11 cellular contexts compared by ENCODE assay signal in the genomic region with DNA sequence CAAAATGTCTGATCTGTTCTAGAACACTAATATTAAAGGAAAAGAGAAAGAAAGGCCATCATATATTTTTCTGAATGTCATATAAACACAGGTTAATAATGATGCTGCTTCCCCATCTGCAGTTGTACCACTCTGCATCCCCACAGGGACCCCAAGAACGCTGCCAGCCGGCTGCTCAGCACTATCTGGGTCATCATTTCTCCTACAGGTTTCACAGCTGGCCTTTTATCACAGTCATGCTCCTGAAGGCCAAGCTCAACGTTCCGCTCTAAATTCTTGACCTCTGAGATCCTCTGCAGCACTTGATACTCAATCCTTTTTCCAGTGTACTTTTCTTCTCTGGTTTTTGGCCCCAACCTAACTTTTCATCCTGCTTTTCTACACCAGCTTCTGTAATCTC. TPM values are rescaled to one million over a fixed set of nuclear protein-coding genes. Genes with fewer than 3 reads are reported as not detected.
A peak's percentile ranks its signal among the peaks of the same experiment; 100 is the strongest.
DNase-seq lines count a peak whose midpoint lies in the region; ATAC-seq and TF ChIP-seq lines count a peak whose summit lies in the region.
"Had no signal": no experiment of that assay in that cellular context is flagged by ENCODE, and none has a peak within 500 bp of the region (broad histone marks: within the 10 kb centered on the region; RNA-seq: fewer than 3 reads in every experiment).

No MANE protein-coding gene starts in this region.

- no peaks in the 10 kb centered on the region for H3K4me1 ChIP-seq in HEK293 (ENCODE audit: control insufficient read depth, insufficient read depth, low read length)

- peaks cover 38 to 40% of the 10 kb centered on the region in 2 experiments for H3K36me3 ChIP-seq in HEK293 (ENCODE audit: control insufficient read depth in 2 of 2, insufficient read depth in 1 of 2, low read length in 2 of 2)

- H3K27ac Mint-ChIP-seq in brain = peak overlapping the region in 4 of 5 experiments; percentile 6 to 64 (median 40)
- H3K27ac Mint-ChIP-seq in naive B cell = peak overlapping the region; percentile 92 to 99 (median 99)

- no peaks in the 10 kb centered on the region for H3K9me3 ChIP-seq in HEK293 (ENCODE audit: control insufficient read depth, insufficient read depth, low read depth, low read length)

- CTCF ChIA-PET in HEK293 (lab: Yijun Ruan, JAX) = no interaction called here

- intact Hi-C loops in posterior vena cava (cut with DNase I) = no loop called here

- peak overlapping the region; percentile 38 for H3K27ac ChIP-seq in 22Rv1
- no peak overlapping the region for H3K27ac ChIP-seq in HEK293 (ENCODE audit: extremely low read depth, low read depth, low read length)

- DNase-seq in naive B cell (no peak), NK-92 (lab: John Stamatoyannopoulos, UW; ENCODE audit: unreplicated experiment) (no peak), posterior vena cava (ENCODE audit: low spot score) (no peak)
- DNase-seq: cerebellar nuclear complex, NCI-H1930 had no signal

- H3K36me3 Mint-ChIP-seq in brain = peaks cover 64% of the 10 kb centered on the region
- peaks cover 0 to 13% of the 10 kb centered on the region in 2 donors for H3K36me3 Mint-ChIP-seq in naive B cell

- H3K9me3 Mint-ChIP-seq in brain (peaks cover 0 to 8% (median 0%) of the 10 kb centered on the region in 5 experiments), naive B cell (peaks cover 0 to 3% (median 0%) of the 10 kb centered on the region in 7 donors)

- no peak for ATAC-seq in naive B cell (ENCODE audit: low read depth in 2 of 2)
- ATAC-seq in GM18498 (IDR thresholded peaks at IDR 0.05; ENCODE audit: unreplicated experiment) = no peak
- ATAC-seq in GM18502 (IDR thresholded peaks at IDR 0.05; ENCODE audit: poor library complexity, unreplicated experiment) = no peak

- H3K4me1 Mint-ChIP-seq in brain (peaks cover 55% of the 10 kb centered on the region), naive B cell (peaks cover 36 to 48% (median 48%) of the 10 kb centered on the region in 3 donors)

- H3K4me3 Mint-ChIP-seq in brain (peak overlapping the region; percentile 13 to 89 (median 79)), naive B cell (peak overlapping the region; percentile 86 to 95 (median 92))

- no peak for TF ChIP-seq CTCF in 22Rv1 (IDR thresholded peaks at IDR 0.05)
- TF ChIP-seq CTCF in HEK293 (tag by site-specific recombination; IDR thresholded peaks at IDR 0.05) = no peak
- no peak for TF ChIP-seq CTCF in brain (conservative IDR thresholded peaks at IDR 0.05)

- H3K4me3 ChIP-seq in HEK293 (ENCODE audit: low read depth, low read length) = no peak overlapping the region

- H3K27me3 Mint-ChIP-seq in brain (peaks cover 14% of the 10 kb centered on the region), naive B cell (no peaks in the 10 kb centered on the region)

- POLR2A ChIA-PET in HEK293 (lab: Yijun Ruan, JAX) = no interaction called here

TF ChIP-seq in HEK293, 187 proteins besides CTCF, POLR2A, EP300 and RAD21:
- TF ChIP-seq GLIS1 (tag by site-specific recombination; IDR thresholded peaks at IDR 0.05) (no peak), ZNF138 (tag by site-specific recombination; IDR thresholded peaks at IDR 0.05; ENCODE audit: borderline replicate concordance) (no peak), KLF1 (tag by site-specific recombination; IDR thresholded peaks at IDR 0.05) (no peak), ZBTB17 (tag by site-specific recombination; IDR thresholded peaks at IDR 0.05) (peak; percentile 70), ZNF280D (tag by site-specific recombination; IDR thresholded peaks at IDR 0.05) (no peak), ZNF571 (tag by site-specific recombination; IDR thresholded peaks at IDR 0.05) (no peak)

RNA-seq across cellular contexts. Expression of gene IDI1, which starts 4.8 kb away (rescaled TPM):
- polyA plus RNA-seq in brain (ENCODE audit: insufficient read depth, low read depth, low replicate concordance) (34.8 TPM), naive B cell (ENCODE audit: low read depth in 6 of 6) (10 to 100 TPM; 71.1 to 82.0 (median 74.5) TPM)
- 10 to 100 TPM; 24.1 to 26.5 TPM for total RNA-seq in posterior vena cava

RNA-seq across cellular contexts. Expression of gene WDR37, which starts 12.0 kb away (rescaled TPM):
- polyA plus RNA-seq in brain (ENCODE audit: insufficient read depth, low read depth, low replicate concordance) = 7.2 TPM
- 10 to 100 TPM in 5 of 6 donors, 1 to 10 TPM in 1; 7.9 to 14.9 (median 11.5) TPM for polyA plus RNA-seq in naive B cell (ENCODE audit: low read depth in 6 of 6)
- 10 to 100 TPM; 16.6 to 16.9 TPM for total RNA-seq in posterior vena cava

RNA-seq across cellular contexts. Expression of gene IDI2, which starts 18.5 kb away (rescaled TPM):
- polyA plus RNA-seq in brain (ENCODE audit: insufficient read depth, low read depth, low replicate concordance) (not detected), naive B cell (ENCODE audit: low read depth in 6 of 6) (not detected)
- not detected for total RNA-seq in posterior vena cava
- total RNA-seq: T-helper 1 cell treated with Interleukin-12 subunit alpha and Interleukin-12 subunit beta and Interleukin-4 antibody, amounts not matched to agents 30 ng/mL and 1 ng/mL, for 36 hours had no signal

RNA-seq across cellular contexts. Expression of gene GTPBP4, which starts 55.9 kb away (rescaled TPM):
- polyA plus RNA-seq in brain (ENCODE audit: insufficient read depth, low read depth, low replicate concordance) = 24.9 TPM
- polyA plus RNA-seq in naive B cell (ENCODE audit: low read depth in 6 of 6) = 10 to 100 TPM; 17.6 to 24.7 (median 22.0) TPM
- 10 to 100 TPM; 35.3 to 42.3 TPM for total RNA-seq in posterior vena cava
